15 cellular contexts compared by ENCODE assay signal in the genomic region with DNA sequence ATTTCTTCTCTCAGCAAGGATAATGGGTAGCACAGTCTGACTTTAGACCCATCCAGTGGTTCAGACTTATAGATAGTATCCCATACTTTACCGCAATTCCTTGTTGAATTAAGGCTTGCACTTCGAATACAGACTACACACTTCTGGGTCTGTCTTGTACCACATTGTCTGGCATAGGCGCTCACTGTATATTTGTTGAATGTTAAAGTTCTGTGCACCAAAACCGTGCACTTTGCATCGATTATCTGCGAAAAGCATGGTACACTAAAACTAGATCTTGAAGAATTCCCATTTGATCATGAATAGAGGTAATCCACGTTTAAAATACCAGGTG. TPM values are rescaled to one million over a fixed set of nuclear protein-coding genes. Genes with fewer than 3 reads are reported as not detected.
DNase-seq lines count a peak whose midpoint lies in the region; ATAC-seq and TF ChIP-seq lines count a peak whose summit lies in the region.
"Had no signal": no experiment of that assay in that cellular context is flagged by ENCODE, and none has a peak within 500 bp of the region (broad histone marks: within the 10 kb centered on the region; RNA-seq: fewer than 3 reads in every experiment).

No MANE protein-coding gene starts in this region.

- no peaks in the 10 kb centered on the region for H3K9me3 Mint-ChIP-seq in activated T-cell treated with anti-CD3 and anti-CD28 coated beads, Interleukin-2, amount 50 U/mL, for 24 hours
- no peaks in the 10 kb centered on the region for H3K9me3 Mint-ChIP-seq in activated T-helper 1 cell treated with anti-CD3 and anti-CD28 coated beads, Interleukin-12 subunit alpha, Interleukin-12 subunit beta, Interleukin-2, Interleukin-4 antibody, amounts not matched to agents 30 ng/mL and 10 ng/mL and 1 ng/mL, durations not matched to agents 14 hours and 24 hours and 36 hours

- no peaks in the 10 kb centered on the region for H3K36me3 Mint-ChIP-seq in activated T-cell treated with anti-CD3 and anti-CD28 coated beads, Interleukin-2, amount 50 U/mL, for 24 hours (ENCODE audit: low read depth)
- no peaks in the 10 kb centered on the region for H3K36me3 Mint-ChIP-seq in activated T-helper 1 cell treated with anti-CD3 and anti-CD28 coated beads, Interleukin-12 subunit alpha, Interleukin-12 subunit beta, Interleukin-2, Interleukin-4 antibody, amounts not matched to agents 30 ng/mL and 10 ng/mL and 1 ng/mL, durations not matched to agents 14 hours and 24 hours and 36 hours (ENCODE audit: low read depth)

- H3K4me1 Mint-ChIP-seq in activated T-cell treated with anti-CD3 and anti-CD28 coated beads, Interleukin-2, amount 50 U/mL, for 24 hours (ENCODE audit: low read depth): peaks cover 15% of the 10 kb centered on the region
- H3K4me1 Mint-ChIP-seq in activated T-helper 1 cell treated with anti-CD3 and anti-CD28 coated beads, Interleukin-12 subunit alpha, Interleukin-12 subunit beta, Interleukin-2, Interleukin-4 antibody, amounts not matched to agents 30 ng/mL and 10 ng/mL and 1 ng/mL, durations not matched to agents 14 hours and 24 hours and 36 hours (ENCODE audit: low read depth): peaks cover 4% of the 10 kb centered on the region

- no peak for DNase-seq in activated T-cell treated with anti-CD3 and anti-CD28 coated beads, Interleukin-2, amount 50 U/mL, for 24 hours
- DNase-seq in activated T-cell treated with anti-CD3 and anti-CD28 coated beads, Interleukin-2, amount 50 U/mL, for 48 hours: no peak
- no peak for DNase-seq in activated T-helper 1 cell treated with anti-CD3 and anti-CD28 coated beads, Interleukin-12 subunit alpha, Interleukin-12 subunit beta, Interleukin-2, Interleukin-4 antibody, amounts not matched to agents 30 ng/mL and 10 ng/mL and 1 ng/mL, durations not matched to agents 14 hours and 24 hours and 36 hours (ENCODE audit: low spot score)
- DNase-seq in iPS DF 6.9 (ENCODE audit: low read depth, low spot score) (no peak), sigmoid colon (no peak), DMS153 (lab: John Stamatoyannopoulos, UW) (no peak)
- DNase-seq: MM.1S, NCI-H446 had no signal

- no peaks in the 10 kb centered on the region for H3K36me3 ChIP-seq in iPS DF 6.9 (ENCODE audit: control insufficient read depth, insufficient read depth, low read length)
- no peaks in the 10 kb centered on the region for H3K36me3 ChIP-seq in sigmoid colon

- intact Hi-C loops in activated T-helper 1 cell treated with anti-CD3 and anti-CD28 coated beads, Interleukin-12 subunit alpha, Interleukin-12 subunit beta, Interleukin-2, Interleukin-4 antibody, amounts not matched to agents 30 ng/mL and 10 ng/mL and 1 ng/mL, durations not matched to agents 14 hours and 24 hours and 36 hours (cut with micrococcal nuclease): loop anchor here (10.0 kb wide), 1 partner anchor 287 kb away; no protein-coding TSS in a partner anchor
- intact Hi-C loops in sigmoid colon (cut with DNase I): loop anchor here (10.0 kb wide), 1 partner anchor 343 kb away; no protein-coding TSS in a partner anchor

- TF ChIP-seq CTCF in sigmoid colon (IDR thresholded peaks at IDR 0.05): no peak

- H3K4me1 ChIP-seq in iPS DF 6.9 (ENCODE audit: control insufficient read depth, insufficient read depth, low read length) (peaks cover 2% of the 10 kb centered on the region; the same call in 1 of the 2 replicates), sigmoid colon (peaks cover 0 to 42% (median 14%) of the 10 kb centered on the region in 4 donors)

- H3K27ac Mint-ChIP-seq in activated T-cell treated with anti-CD3 and anti-CD28 coated beads, Interleukin-2, amount 50 U/mL, for 24 hours: peak overlapping the region; percentile 32
- peak overlapping the region; percentile 31 for H3K27ac Mint-ChIP-seq in activated T-helper 1 cell treated with anti-CD3 and anti-CD28 coated beads, Interleukin-12 subunit alpha, Interleukin-12 subunit beta, Interleukin-2, Interleukin-4 antibody, amounts not matched to agents 30 ng/mL and 10 ng/mL and 1 ng/mL, durations not matched to agents 14 hours and 24 hours and 36 hours

- H3K27me3 ChIP-seq in iPS DF 6.9 (ENCODE audit: control insufficient read depth, insufficient read depth, low read length) (peaks cover 12% of the 10 kb centered on the region; the same call in 1 of the 2 replicates), sigmoid colon (peaks cover 0 to 4% (median 0%) of the 10 kb centered on the region in 3 donors)

- no peak for TF ChIP-seq EP300 in sigmoid colon (IDR thresholded peaks at IDR 0.05)

- no peak for ATAC-seq in HG03521 (IDR thresholded peaks at IDR 0.05; ENCODE audit: unreplicated experiment)
- ATAC-seq in GM19351 (IDR thresholded peaks at IDR 0.05; ENCODE audit: unreplicated experiment): no peak

- H3K9me3 ChIP-seq in iPS DF 6.9 (ENCODE audit: control insufficient read depth, insufficient read depth, low read length) (no peaks in the 10 kb centered on the region), sigmoid colon (no peaks in the 10 kb centered on the region)

- peaks cover 62% of the 10 kb centered on the region for H3K27me3 Mint-ChIP-seq in activated T-cell treated with anti-CD3 and anti-CD28 coated beads, Interleukin-2, amount 50 U/mL, for 24 hours
- H3K27me3 Mint-ChIP-seq in activated T-helper 1 cell treated with anti-CD3 and anti-CD28 coated beads, Interleukin-12 subunit alpha, Interleukin-12 subunit beta, Interleukin-2, Interleukin-4 antibody, amounts not matched to agents 30 ng/mL and 10 ng/mL and 1 ng/mL, durations not matched to agents 14 hours and 24 hours and 36 hours (ENCODE audit: insufficient read depth): peaks cover 52% of the 10 kb centered on the region

- H3K4me3 Mint-ChIP-seq in activated T-cell treated with anti-CD3 and anti-CD28 coated beads, Interleukin-2, amount 50 U/mL, for 24 hours: peak overlapping the region; percentile 35
- H3K4me3 Mint-ChIP-seq in activated T-helper 1 cell treated with anti-CD3 and anti-CD28 coated beads, Interleukin-12 subunit alpha, Interleukin-12 subunit beta, Interleukin-2, Interleukin-4 antibody, amounts not matched to agents 30 ng/mL and 10 ng/mL and 1 ng/mL, durations not matched to agents 14 hours and 24 hours and 36 hours: peak overlapping the region; percentile 32

- H3K27ac ChIP-seq in iPS DF 6.9 (ENCODE audit: low read length): no peak overlapping the region
- H3K27ac ChIP-seq in sigmoid colon: peak overlapping the region; percentile 48 to 87 (median 82)

- WGBS in iPS DF 6.9 (ENCODE audit: insufficient coverage, insufficient read length): no CpG with 5 or more reads among the region's 7 CpGs
- WGBS in sigmoid colon, 2 donors: 15 to 16% methylated on average over 7 of the region's 7 CpGs

- H3K4me3 ChIP-seq in iPS DF 6.9 (ENCODE audit: low read length): peak overlapping the region; percentile 1; the same call in 1 of the 2 replicates
- H3K4me3 ChIP-seq in sigmoid colon: peak overlapping the region in 3 of 4 donors; percentile 54 to 74 (median 71)

- no peak for TF ChIP-seq POLR2A in sigmoid colon (IDR thresholded peaks at IDR 0.05)

RNA-seq across cellular contexts. Expression of a gene that starts 0.6 kb away (rescaled TPM):
- not detected in 2 replicates for total RNA-seq in activated T-helper 1 cell treated with anti-CD3 and anti-CD28 coated beads, Interleukin-12 subunit alpha, Interleukin-12 subunit beta, Interleukin-2, Interleukin-4 antibody, amounts not matched to agents 30 ng/mL and 10 ng/mL and 1 ng/mL, durations not matched to agents 14 hours and 24 hours and 36 hours
- 10 to 100 TPM in 3 of 4 donors, 1 to 10 TPM in 1; 6.1 to 22.4 (median 16.3) TPM for total RNA-seq in sigmoid colon
- under 1 TPM; under 0.01 to 0.86 (median 0.23) TPM for polyA plus RNA-seq in sigmoid colon
- total RNA-seq: pulmonary artery endothelial cell had no signal
- polyA plus RNA-seq: AG04450 had no signal

RNA-seq across cellular contexts. Expression of a gene that starts 37.2 kb away (rescaled TPM):
- not detected in 2 replicates for total RNA-seq in activated T-helper 1 cell treated with anti-CD3 and anti-CD28 coated beads, Interleukin-12 subunit alpha, Interleukin-12 subunit beta, Interleukin-2, Interleukin-4 antibody, amounts not matched to agents 30 ng/mL and 10 ng/mL and 1 ng/mL, durations not matched to agents 14 hours and 24 hours and 36 hours
- total RNA-seq in sigmoid colon: not detected
- not detected for polyA plus RNA-seq in sigmoid colon
- total RNA-seq: Daoy, lung, pulmonary artery endothelial cell had no signal
- polyA plus RNA-seq: AG04450, lung, thymus had no signal
